Comparison of ENCODE assay signal across 10 cellular contexts in the genomic region with DNA sequence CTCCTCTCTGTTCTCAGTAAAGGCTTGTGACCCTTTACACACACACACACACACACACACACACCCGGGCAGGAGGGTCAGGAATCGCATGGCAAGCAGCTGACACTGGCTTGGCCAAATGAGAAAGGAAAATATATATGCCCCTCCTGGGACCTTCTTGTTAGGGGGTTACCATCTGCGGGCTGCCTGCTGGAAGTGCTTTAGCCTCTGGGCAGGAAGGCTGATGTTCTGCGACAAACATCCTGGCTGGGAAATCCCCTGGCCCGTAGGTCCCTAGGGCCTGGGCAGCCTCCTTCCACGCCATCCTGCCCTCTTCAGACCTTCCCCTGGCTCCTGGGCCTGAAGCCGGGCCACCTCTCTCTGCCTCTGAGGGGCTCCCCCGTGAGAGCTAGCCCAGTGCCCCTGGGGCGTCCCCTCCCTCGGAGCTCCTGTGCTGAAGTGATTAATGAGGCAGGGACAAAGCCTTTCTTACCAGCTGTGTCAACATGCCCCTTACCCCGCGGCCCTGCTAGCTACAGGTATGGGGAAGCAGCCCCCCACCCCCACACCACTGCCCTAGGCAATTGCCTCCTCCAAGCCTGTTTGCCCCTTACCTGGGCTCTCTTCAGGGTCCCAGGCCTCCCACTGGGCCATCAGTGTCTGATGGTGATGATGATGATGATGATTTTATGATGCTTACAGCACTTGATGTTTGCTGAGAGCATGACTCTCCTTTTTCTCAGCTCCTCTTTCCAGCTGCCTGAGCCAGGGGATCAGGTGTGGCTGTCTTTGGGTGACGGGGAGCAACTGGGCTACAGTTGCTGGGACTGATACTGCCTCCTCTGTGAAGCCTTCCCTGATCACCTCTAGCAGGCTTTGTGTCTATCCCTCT. TPM values are rescaled to one million over a fixed set of nuclear protein-coding genes. Genes with fewer than 3 reads are reported as not detected.
DNase-seq lines count a peak whose midpoint lies in the region; FAIRE-seq lines count a peak whose summit lies in the region.
"Had no signal": no experiment of that assay in that cellular context is flagged by ENCODE, and none has a peak within 500 bp of the region (broad histone marks: within the 10 kb centered on the region; RNA-seq: fewer than 3 reads in every experiment).

No MANE protein-coding gene starts in this region.

- H3K27ac ChIP-seq in HUES64 (ENCODE audit: low read depth, low read length): 0 out of 2 replicates have a peak overlapping the region, but pooled peaks have one; percentile 25
- H3K27ac ChIP-seq in caudate nucleus (ENCODE audit: low read depth, low read length): no peak overlapping the region
- H3K27ac ChIP-seq: VCaP had no signal

- no peak overlapping the region for H3K9ac ChIP-seq in HUES64 (ENCODE audit: low read depth, low read length)

- FAIRE-seq in frontal cortex (lab: Jason Lieb, UNC): no peak
- FAIRE-seq: A204.1 had no signal

- peak; percentile 39 for DNase-seq in NCI-H1436 (lab: John Stamatoyannopoulos, UW)
- no peak for DNase-seq in NCI-H1436 treated with DMSO at 0.1 percent for 48 hours (lab: John Stamatoyannopoulos, UW)
- DNase-seq in activated CD4-positive, alpha-beta T cell treated with anti-CD3 and anti-CD28 coated beads for 48 hours: peak; percentile 18
- peak; percentile 61 for DNase-seq in fibroblast of peridontal ligament (ENCODE audit: extremely low read depth)
- DNase-seq in stimulated activated CD4-positive, alpha-beta T cell treated with anti-CD3 and anti-CD28 coated beads, Interleukin-2, amount 100 ng/mL, for 24 hours: peak; percentile 18 to 29
- DNase-seq in caudate nucleus (lab: John Stamatoyannopoulos, UW): no peak
- DNase-seq in frontal cortex (ENCODE audit: low spot score in 2 of 2): no peak

- WGBS in HUES64: 30% methylated on average over 13 of the region's 13 CpGs

- no peaks in the 10 kb centered on the region for H3K36me3 ChIP-seq in HUES64 (ENCODE audit: insufficient read depth, low read length)

- no peak overlapping the region for H3K4me3 ChIP-seq in HUES64 (ENCODE audit: low read length)

- H3K4me1 ChIP-seq in HUES64 (ENCODE audit: insufficient read depth, low read length): peaks cover 30% of the 10 kb centered on the region

- no peaks in the 10 kb centered on the region for H3K27me3 ChIP-seq in HUES64 (ENCODE audit: insufficient read depth, low read length)

- H3K9me3 ChIP-seq in HUES64 (ENCODE audit: insufficient read depth, low read depth, low read length): no peaks in the 10 kb centered on the region

RNA-seq across cellular contexts. Expression of gene ETV4, which starts 32.8 kb away (rescaled TPM):
- polyA plus RNA-seq in HUES64 (2013, experiment 1 of 2): 86.7 TPM
- polyA plus RNA-seq in HUES64 (2013, experiment 2 of 2): 87.0 TPM
- 0.41 TPM for total RNA-seq in frontal cortex

Comparison
In these comparisons a context has a peak if more than half of its experiments do, and no peak if none do; other contexts are left out.
1. DNase-seq: peak in NCI-H1436 (single experiment), activated CD4-positive, alpha-beta T cell treated with anti-CD3 and anti-CD28 coated beads for 48 hours (single experiment), fibroblast of peridontal ligament (single experiment) and stimulated activated CD4-positive, alpha-beta T cell treated with anti-CD3 and anti-CD28 coated beads, Interleukin-2, amount 100 ng/mL, for 24 hours (2 of 2); none in NCI-H1436 treated with DMSO at 0.1 percent for 48 hours (single experiment), caudate nucleus (0 of 61) and frontal cortex (0 of 2).